2 cellular contexts compared by ENCODE assay signal in genomic region chr1:85553936-85554335, GRCh38.
TF ChIP-seq lines count a peak whose summit lies in the region.

No MANE protein-coding gene starts in this region.

TF ChIP-seq in GM23338, 12 proteins besides CTCF, POLR2A, EP300 and RAD21:
- TF ChIP-seq ZNF462 (CRISPR knock-in tag; IDR thresholded peaks at IDR 0.05) (no peak), JUNB (IDR thresholded peaks at IDR 0.05; ENCODE audit: unreplicated experiment) (no peak), STAT1 (IDR thresholded peaks at IDR 0.05; ENCODE audit: unreplicated experiment) (no peak), REST (IDR thresholded peaks at IDR 0.05; ENCODE audit: unreplicated experiment) (no peak), POLR2AphosphoS5 (IDR thresholded peaks at IDR 0.05; ENCODE audit: low read depth) (no peak), EZH2phosphoT487 (IDR thresholded peaks at IDR 0.05; ENCODE audit: unreplicated experiment) (no peak), CREB1 (CRISPR knock-in tag; IDR thresholded peaks at IDR 0.05; ENCODE audit: low read depth) (no peak), NANOG (IDR thresholded peaks at IDR 0.05; ENCODE audit: borderline replicate concordance) (no peak), ZNF331 (CRISPR knock-in tag; IDR thresholded peaks at IDR 0.05; ENCODE audit: low read depth) (no peak), ETS1 (IDR thresholded peaks at IDR 0.05) (no peak), ZNF114 (CRISPR knock-in tag; IDR thresholded peaks at IDR 0.05) (no peak), EZH2 (IDR thresholded peaks at IDR 0.05; ENCODE audit: low read depth, unreplicated experiment) (no peak)
TF ChIP-seq in GM23338: peak in this region for 0.

TF ChIP-seq in H1, 55 proteins besides CTCF, POLR2A, EP300 and RAD21:
- TF ChIP-seq TAF1 (IDR thresholded peaks at IDR 0.05; ENCODE audit: low read depth, low read length) (no peak), FOSL1 (IDR thresholded peaks at IDR 0.05; ENCODE audit: insufficient read depth, low read depth, low read length) (no peak), KDM5A (IDR thresholded peaks at IDR 0.05; ENCODE audit: low read length) (no peak), TBP (IDR thresholded peaks at IDR 0.05; ENCODE audit: low read depth, low read length) (no peak), KDM1A (IDR thresholded peaks at IDR 0.05; ENCODE audit: borderline replicate concordance, low read length) (no peak), ZNF274 (IDR thresholded peaks at IDR 0.05; ENCODE audit: borderline replicate concordance, extremely low read depth, low read length) (no peak), RNF2 (IDR thresholded peaks at IDR 0.05; ENCODE audit: borderline replicate concordance, low read depth, low read length, missing control alignments, poor library complexity, severe bottlenecking) (no peak), SP2 (IDR thresholded peaks at IDR 0.05; ENCODE audit: low read length) (no peak), PHF8 (conservative IDR thresholded peaks at IDR 0.05; ENCODE audit: low read depth, low read length) (no peak), SRF (IDR thresholded peaks at IDR 0.05; ENCODE audit: low read depth, low read length) (no peak), SIN3A (conservative IDR thresholded peaks at IDR 0.05 in 1 of 2, IDR thresholded peaks at IDR 0.05 in 1 of 2; ENCODE audit: low read depth in 1 of 2, low read length in 2 of 2) (no peak), TCF12 (IDR thresholded peaks at IDR 0.05; ENCODE audit: low read depth, low read length) (no peak), JUND (IDR thresholded peaks at IDR 0.05; ENCODE audit: low read length) (no peak), CBX8 (IDR thresholded peaks at IDR 0.05; ENCODE audit: borderline replicate concordance, low read depth, low read length) (no peak), HDAC2 (IDR thresholded peaks at IDR 0.05; ENCODE audit: borderline replicate concordance in 1 of 2, low read depth in 2 of 2, low read length in 2 of 2) (no peak), RFX5 (IDR thresholded peaks at IDR 0.05; ENCODE audit: borderline replicate concordance, low read depth, low read length) (no peak)
